Comparison of ENCODE assay signal across 8 cellular contexts in genomic region chrX:153643431-153644351, GRCh38.
DNase-seq lines count a peak whose midpoint lies in the region; ATAC-seq and TF ChIP-seq lines count a peak whose summit lies in the region.

No MANE protein-coding gene starts in this region.

- ATAC-seq in SK-N-SH treated with all-trans-retinoic acid at 6 μM for 48 hours (peak; percentile 30; the same call in 1 of the 3 replicates), HG02642 (IDR thresholded peaks at IDR 0.05; ENCODE audit: poor library complexity, unreplicated experiment) (no peak)

- peaks cover 11% of the 10 kb centered on the region for H3K9me3 ChIP-seq in iPS-18c (ENCODE audit: control insufficient read depth, insufficient read depth, low read length)

- peak; percentile 14 for DNase-seq in activated naive CD4-positive, alpha-beta T cell treated with Interleukin-2 at 50 U/mL for 16 hours
- DNase-seq in activated naive CD4-positive, alpha-beta T cell (lab: John Stamatoyannopoulos, UW): no peak
- DNase-seq in superior temporal gyrus (ENCODE audit: extremely low spot score) (peak; percentile 11), OCI-M1 (lab: John Stamatoyannopoulos, UW) (no peak), hepatic stellate cell (ENCODE audit: low spot score) (no peak)

- peak overlapping the region; percentile 36 for H3K4me3 ChIP-seq in iPS-18c (ENCODE audit: insufficient read depth, low read depth, low read length)

TF ChIP-seq in SK-N-SH treated with all-trans-retinoic acid at 6 μM for 48 hours, 23 proteins besides CTCF, POLR2A, EP300 and RAD21:
- TF ChIP-seq RARB (CRISPR knock-in tag; IDR thresholded peaks at IDR 0.05) (no peak), ZNF8 (CRISPR knock-in tag; IDR thresholded peaks at IDR 0.05) (no peak), CSDC2 (CRISPR knock-in tag; IDR thresholded peaks at IDR 0.05) (no peak), ZNF70 (CRISPR knock-in tag; IDR thresholded peaks at IDR 0.05) (no peak), POU6F1 (CRISPR knock-in tag; IDR thresholded peaks at IDR 0.05; ENCODE audit: borderline replicate concordance, low read depth) (no peak), ZNF565 (CRISPR knock-in tag; conservative IDR thresholded peaks at IDR 0.05; ENCODE audit: low read depth) (no peak), ZC3H10 (CRISPR knock-in tag; IDR thresholded peaks at IDR 0.05) (no peak), TSHZ2 (CRISPR knock-in tag; IDR thresholded peaks at IDR 0.05) (no peak), TOX (CRISPR knock-in tag; IDR thresholded peaks at IDR 0.05; ENCODE audit: borderline replicate concordance) (no peak), ESRRG (CRISPR knock-in tag; IDR thresholded peaks at IDR 0.05) (no peak), ISL1 (CRISPR knock-in tag; IDR thresholded peaks at IDR 0.05) (no peak), GLIS3 (CRISPR knock-in tag; IDR thresholded peaks at IDR 0.05) (no peak), CSRNP3 (CRISPR knock-in tag; IDR thresholded peaks at IDR 0.05) (no peak), ARNTL (CRISPR knock-in tag; IDR thresholded peaks at IDR 0.05; ENCODE audit: borderline replicate concordance, low read depth) (no peak), TCF4 (CRISPR knock-in tag; IDR thresholded peaks at IDR 0.05; ENCODE audit: borderline replicate concordance) (no peak)
- TF ChIP-seq, protein P1, sequence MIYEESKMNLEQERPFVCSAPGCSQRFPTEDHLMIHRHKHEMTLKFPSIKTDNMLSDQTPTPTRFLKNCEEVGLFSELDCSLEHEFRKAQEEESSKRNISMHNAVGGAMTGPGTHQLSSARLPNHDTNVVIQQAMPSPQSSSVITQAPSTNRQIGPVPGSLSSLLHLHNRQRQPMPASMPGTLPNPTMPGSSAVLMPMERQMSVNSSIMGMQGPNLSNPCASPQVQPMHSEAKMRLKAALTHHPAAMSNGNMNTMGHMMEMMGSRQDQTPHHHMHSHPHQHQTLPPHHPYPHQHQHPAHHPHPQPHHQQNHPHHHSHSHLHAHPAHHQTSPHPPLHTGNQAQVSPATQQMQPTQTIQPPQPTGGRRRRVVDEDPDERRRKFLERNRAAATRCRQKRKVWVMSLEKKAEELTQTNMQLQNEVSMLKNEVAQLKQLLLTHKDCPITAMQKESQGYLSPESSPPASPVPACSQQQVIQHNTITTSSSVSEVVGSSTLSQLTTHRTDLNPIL (CRISPR knock-in tag; IDR thresholded peaks at IDR 0.05; ENCODE audit: low read depth): no peak

Comparison
In these comparisons a context has a peak if more than half of its experiments do, and no peak if none do; other contexts are left out.
1. DNase-seq: peak in activated naive CD4-positive, alpha-beta T cell treated with Interleukin-2 at 50 U/mL for 16 hours (single experiment) and superior temporal gyrus (single experiment); none in activated naive CD4-positive, alpha-beta T cell (0 of 4), OCI-M1 (single experiment) and hepatic stellate cell (single experiment).